ENCODE assay signal across 8 cellular contexts in the genomic region with DNA sequence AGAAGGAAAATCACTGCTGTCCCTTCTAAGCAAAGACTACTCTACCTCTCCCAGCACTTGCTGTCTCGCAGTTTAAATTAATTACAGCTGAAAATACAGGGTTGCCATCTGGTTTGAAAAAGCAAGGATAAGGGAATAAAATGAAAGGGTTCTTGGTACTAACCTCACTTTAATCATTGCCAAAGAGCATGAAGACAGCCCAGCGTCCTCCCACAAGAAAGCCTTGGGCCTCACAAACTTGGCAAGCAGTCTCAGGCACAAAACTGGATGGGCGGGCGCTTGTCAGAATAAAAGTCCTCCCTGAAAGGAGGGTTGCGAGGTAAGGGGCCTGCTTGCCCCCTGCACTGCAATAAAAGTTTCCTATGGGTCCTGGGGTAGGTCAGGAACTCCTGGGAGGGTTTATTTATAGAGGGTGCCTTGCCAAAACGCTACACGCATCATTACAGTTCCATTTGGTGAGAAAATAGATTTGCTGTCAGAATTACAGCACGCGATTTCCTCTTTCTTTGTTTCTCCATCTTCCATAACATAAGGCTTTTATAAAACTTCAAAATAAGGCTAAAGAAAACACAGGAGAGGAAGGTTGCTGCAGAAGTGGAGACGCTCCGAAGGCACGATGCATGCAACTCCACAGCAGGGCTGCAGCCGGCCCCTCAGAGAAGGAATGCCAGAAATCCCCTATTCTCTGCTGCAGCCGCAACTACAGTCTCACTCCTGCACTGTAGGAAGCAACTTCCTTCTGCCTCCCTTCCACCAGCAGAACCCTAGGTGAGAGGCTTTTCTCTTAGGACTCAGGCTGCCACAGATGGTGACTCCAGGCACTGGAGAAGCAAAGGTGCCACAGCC.
DNase-seq lines count a peak whose midpoint lies in the region; ATAC-seq and TF ChIP-seq lines count a peak whose summit lies in the region.

No MANE protein-coding gene starts in this region.

- DNase-seq in AG10803 (ENCODE audit: low read depth), result peak; percentile 92
- DNase-seq in GM23338 (ENCODE audit: low spot score), result peak; percentile 82
- DNase-seq in PC-9, result no peak
- DNase-seq in lower lobe of right lung, result no peak
- DNase-seq in SKM-1 (lab: John Stamatoyannopoulos, UW; ENCODE audit: unreplicated experiment), result no peak

- POLR2A ChIA-PET in PC-9 (lab: Charles Lee; ENCODE audit: unreplicated experiment), result no interaction called here

- peak overlapping the region; percentile 89 for H3K27ac Mint-ChIP-seq in GM23338

- H3K9me2 ChIP-seq in GM23338 (ENCODE audit: insufficient read depth) (peaks cover 6% of the 10 kb centered on the region; the same call in 1 of the 2 replicates), PC-9 (ENCODE audit: insufficient read depth) (no peaks in the 10 kb centered on the region)

- no peak overlapping the region for H2AFZ ChIP-seq in GM23338
- H2AFZ ChIP-seq in PC-9, result no peak overlapping the region

- peaks cover 43% of the 10 kb centered on the region for H3K4me1 Mint-ChIP-seq in GM23338

- H3K4me2 ChIP-seq in GM23338, result peak overlapping the region; percentile 72
- H3K4me2 ChIP-seq in PC-9, result 0 out of 2 replicates have a peak overlapping the region, but pooled peaks have one; percentile 6

- H3F3A ChIP-seq in GM23338 (replicated peaks; ENCODE audit: low read depth) (0 out of 2 replicates have a peak, but pooled peaks cover 3% of the 10 kb centered on the region), PC-9 (ENCODE audit: insufficient read depth, low read depth) (no peaks in the 10 kb centered on the region)

- H3K27ac ChIP-seq in GM23338 (ENCODE audit: low read depth), result peak overlapping the region; percentile 82
- no peak overlapping the region for H3K27ac ChIP-seq in PC-9
- no peak overlapping the region for H3K27ac ChIP-seq in duodenal mucosa (ENCODE audit: low read depth, low read length)
- peak overlapping the region; percentile 56 for H3K27ac ChIP-seq in lower lobe of right lung
- peak overlapping the region; percentile 85 for H3K27ac ChIP-seq in temporal lobe (ENCODE audit: low read depth, low read length)

- H3K9me3 Mint-ChIP-seq in GM23338, result no peaks in the 10 kb centered on the region; the same call in 2 of the 3 replicates

- intact Hi-C loops in PC-9 (cut with micrococcal nuclease; ENCODE audit: unreplicated experiment), result loop anchor here (1.0 kb wide), 1 partner anchor 9 kb away; no protein-coding TSS in a partner anchor
- intact Hi-C loops in lower lobe of right lung (cut with DNase I), result no loop called here

- ATAC-seq in GM23338 (peak; percentile 84), lower lobe of right lung (peak; percentile 61 to 82), GM19397 (IDR thresholded peaks at IDR 0.05; ENCODE audit: unreplicated experiment) (no peak)

- no peak for TF ChIP-seq CTCF in AG10803 (conservative IDR thresholded peaks at IDR 0.05; ENCODE audit: low read length)
- no peak for TF ChIP-seq CTCF in GM23338 (conservative IDR thresholded peaks at IDR 0.05; ENCODE audit: low read depth in 2 of 2)
- TF ChIP-seq CTCF in PC-9 (conservative IDR thresholded peaks at IDR 0.05), result no peak
- TF ChIP-seq CTCF in lower lobe of right lung (IDR thresholded peaks at IDR 0.05), result no peak

- H3K4me1 ChIP-seq in GM23338 (ENCODE audit: insufficient read depth) (peaks cover 30% of the 10 kb centered on the region), PC-9 (replicated peaks; ENCODE audit: insufficient read depth) (no peaks in the 10 kb centered on the region), duodenal mucosa (ENCODE audit: control insufficient read depth in 1 of 2, insufficient read depth in 2 of 2, low read length in 2 of 2) (peaks cover 26 to 27% of the 10 kb centered on the region in 2 donors), lower lobe of right lung (peaks cover 46% of the 10 kb centered on the region)

- H3K4me3 Mint-ChIP-seq in GM23338, result peak overlapping the region; percentile 73

- CTCF ChIA-PET in PC-9 (lab: Charles Lee), result no interaction called here

- no TSS peak for BruUV-seq in PC-9 (replicated peaks; lab: Mats Ljungman, UMichigan)

- no peaks in the 10 kb centered on the region for H3K9me3 ChIP-seq in PC-9 (ENCODE audit: insufficient read depth, low read depth)
- no peaks in the 10 kb centered on the region for H3K9me3 ChIP-seq in duodenal mucosa (ENCODE audit: control insufficient read depth in 1 of 2, low read length in 2 of 2)
- no peaks in the 10 kb centered on the region for H3K9me3 ChIP-seq in lower lobe of right lung

- peaks cover 3% of the 10 kb centered on the region for H3K27me3 Mint-ChIP-seq in GM23338 (ENCODE audit: insufficient read depth, low read depth, poor library complexity)

- H3K79me2 ChIP-seq in GM23338 (replicated peaks; ENCODE audit: insufficient read depth) (peaks cover 95% of the 10 kb centered on the region), PC-9 (ENCODE audit: low read depth) (peaks cover 89% of the 10 kb centered on the region)

- peak overlapping the region; percentile 36 for H3K4me3 ChIP-seq in AG10803 (ENCODE audit: low read length)
- peak overlapping the region; percentile 42 for H3K4me3 ChIP-seq in GM23338
- H3K4me3 ChIP-seq in PC-9, result no peak overlapping the region
- H3K4me3 ChIP-seq in duodenal mucosa (ENCODE audit: low read depth in 1 of 2, low read length in 2 of 2), result peak overlapping the region; percentile 49
- peak overlapping the region; percentile 37 for H3K4me3 ChIP-seq in lower lobe of right lung

- H3K27me3 ChIP-seq in GM23338 (ENCODE audit: insufficient read depth) (no peaks in the 10 kb centered on the region), PC-9 (ENCODE audit: insufficient read depth, low read depth) (no peaks in the 10 kb centered on the region), duodenal mucosa (ENCODE audit: control insufficient read depth in 1 of 2, insufficient read depth in 2 of 2, low read length in 2 of 2) (no peaks in the 10 kb centered on the region), lower lobe of right lung (ENCODE audit: low read depth) (no peaks in the 10 kb centered on the region)

- peaks cover 10% of the 10 kb centered on the region; the same call in 1 of the 2 replicates for H4K20me1 ChIP-seq in GM23338 (replicated peaks; ENCODE audit: insufficient read depth)
- peaks cover 71% of the 10 kb centered on the region for H4K20me1 ChIP-seq in PC-9 (ENCODE audit: insufficient read depth)

- peaks cover 9% of the 10 kb centered on the region; the same call in 1 of the 3 replicates for H3K36me3 Mint-ChIP-seq in GM23338 (ENCODE audit: low read depth)

- H3K36me3 ChIP-seq in GM23338 (ENCODE audit: insufficient read depth), result no peaks in the 10 kb centered on the region
- no peaks in the 10 kb centered on the region for H3K36me3 ChIP-seq in PC-9 (ENCODE audit: low read depth)
- H3K36me3 ChIP-seq in duodenal mucosa (ENCODE audit: control insufficient read depth in 1 of 2, insufficient read depth in 2 of 2, low read length in 2 of 2), result no peaks in the 10 kb centered on the region
- H3K36me3 ChIP-seq in lower lobe of right lung, result no peaks in the 10 kb centered on the region

- peak overlapping the region in 1 of 2 donors; percentile 20 for H3K9ac ChIP-seq in duodenal mucosa (ENCODE audit: low read depth in 1 of 2, low read length in 2 of 2)

Comparison
In these comparisons a context has a peak if more than half of its experiments do, and no peak if none do; other contexts are left out.
1. DNase-seq: peak in AG10803 (single experiment) and GM23338 (single experiment); none in PC-9 (0 of 2), lower lobe of right lung (single experiment) and SKM-1 (single experiment).
2. H3K27ac ChIP-seq: peak in GM23338 (single experiment), lower lobe of right lung (single experiment) and temporal lobe (single experiment); none in PC-9 (single experiment) and duodenal mucosa (single experiment).